19 cellular contexts compared by ENCODE assay signal in the genomic region with DNA sequence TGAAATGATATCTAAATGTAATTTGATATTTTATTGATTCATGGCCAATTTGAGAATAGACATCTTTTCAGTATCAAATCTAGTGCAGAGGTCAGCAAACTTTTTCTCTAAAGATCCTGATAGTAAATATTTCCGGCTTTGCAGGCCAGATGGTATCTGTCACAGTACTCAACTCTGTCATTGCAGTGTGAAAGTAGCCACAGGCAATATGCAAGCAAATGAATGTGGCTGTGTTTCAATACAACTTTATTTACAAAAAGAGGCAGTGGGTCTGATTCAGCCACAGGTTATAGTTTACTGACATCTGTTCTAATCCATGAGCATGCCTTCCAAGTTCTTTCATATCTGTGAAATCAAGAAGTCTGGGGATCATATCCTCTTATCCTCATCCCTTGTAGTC.
DNase-seq lines count a peak whose midpoint lies in the region; ATAC-seq and TF ChIP-seq lines count a peak whose summit lies in the region.
"Had no signal": no experiment of that assay in that cellular context is flagged by ENCODE, and none has a peak within 500 bp of the region (broad histone marks: within the 10 kb centered on the region; RNA-seq: fewer than 3 reads in every experiment).

No MANE protein-coding gene starts in this region.

- intact Hi-C loops in PC-3 (cut with micrococcal nuclease) (no loop called here), A673 (cut with micrococcal nuclease; ENCODE audit: unreplicated experiment) (no loop called here)
- intact Hi-C loops in naive thymus-derived CD4-positive, alpha-beta T cell (cut with micrococcal nuclease), result no loop called here

- H3K27me3 Mint-ChIP-seq in osteocyte (ENCODE audit: unreplicated experiment), result no peaks in the 10 kb centered on the region
- H3K27me3 Mint-ChIP-seq in naive thymus-derived CD4-positive, alpha-beta T cell, result peaks cover 4 to 39% (median 20%) of the 10 kb centered on the region in 5 donors

- H3K36me3 ChIP-seq in PC-3 (ENCODE audit: low read depth, low read length) (no peaks in the 10 kb centered on the region), A673 (ENCODE audit: insufficient read depth, low read length, poor library complexity, severe bottlenecking) (no peaks in the 10 kb centered on the region)
- H3K36me3 ChIP-seq in naive thymus-derived CD4-positive, alpha-beta T cell (ENCODE audit: control insufficient read depth in 2 of 3, insufficient read depth in 3 of 3, low read length in 3 of 3), result no peaks in the 10 kb centered on the region
- H3K36me3 ChIP-seq: BLaER1 had no signal

- H3K4me1 ChIP-seq in PC-3 (ENCODE audit: insufficient read depth, low read length) (peaks cover 9% of the 10 kb centered on the region; the same call in 1 of the 2 replicates), A673 (ENCODE audit: insufficient read depth, low read length, poor library complexity, severe bottlenecking) (no peaks in the 10 kb centered on the region)
- H3K4me1 ChIP-seq in naive thymus-derived CD4-positive, alpha-beta T cell (ENCODE audit: control insufficient read depth in 2 of 2, insufficient read depth in 2 of 2, low read length in 2 of 2), result no peaks in the 10 kb centered on the region
- H3K4me1 ChIP-seq: A549, BLaER1 had no signal

- no peaks in the 10 kb centered on the region for H3K79me2 ChIP-seq in PC-3 (ENCODE audit: low read length)

- no peaks in the 10 kb centered on the region for H3F3A ChIP-seq in PC-3 (ENCODE audit: low read length, unreplicated experiment)

- BruUV-seq in PC-3 (replicated peaks; lab: Mats Ljungman, UMichigan), result no TSS peak
- BruUV-seq in A673 (replicated peaks; lab: Mats Ljungman, UMichigan), result no TSS peak

- DNase-seq in GM12865 (ENCODE audit: low read depth), result peak; percentile 80
- DNase-seq in PC-3, result peak; percentile 6
- peak; percentile 3 for DNase-seq in foreskin melanocyte
- DNase-seq in osteocyte (ENCODE audit: extremely low spot score, unreplicated experiment), result peak; percentile 17
- DNase-seq in naive thymus-derived CD4-positive, alpha-beta T cell, result no peak
- no peak for DNase-seq in A673 (ENCODE audit: low spot score)
- no peak for DNase-seq in activated CD4-positive, CD25-positive, alpha-beta regulatory T cell treated with anti-CD3 and anti-CD28 coated beads, Interleukin-2, amount 50 U/mL, for 72 hours
- DNase-seq: CD4-positive, alpha-beta memory T cell; DMS153; DMS79; GDM1; H9; KBM-7 had no signal

- no peaks in the 10 kb centered on the region for H3K9me3 ChIP-seq in PC-3 (ENCODE audit: low read length)
- no peaks in the 10 kb centered on the region for H3K9me3 ChIP-seq in naive thymus-derived CD4-positive, alpha-beta T cell (ENCODE audit: control insufficient read depth in 2 of 3, low read length in 3 of 3)
- no peaks in the 10 kb centered on the region for H3K9me3 ChIP-seq in A673 (ENCODE audit: low read depth, low read length, poor library complexity, severe bottlenecking)
- H3K9me3 ChIP-seq: A549 had no signal

- H3K4me1 Mint-ChIP-seq in osteocyte (ENCODE audit: unreplicated experiment), result no peaks in the 10 kb centered on the region
- H3K4me1 Mint-ChIP-seq in naive thymus-derived CD4-positive, alpha-beta T cell, result no peaks in the 10 kb centered on the region
- H3K4me1 Mint-ChIP-seq: CD14-positive monocyte; CD4-positive, alpha-beta memory T cell; IgD-negative memory B cell had no signal

- POLR2A ChIA-PET in PC-3 (lab: Charles Lee; ENCODE audit: unreplicated experiment), result no interaction called here
- POLR2A ChIA-PET in naive thymus-derived CD4-positive, alpha-beta T cell (lab: Charles Lee), result no interaction called here
- POLR2A ChIA-PET in A673 (lab: Charles Lee; ENCODE audit: low non-redundant PET), result no interaction called here

- CTCF ChIA-PET in PC-3 (lab: Charles Lee), result no interaction called here
- CTCF ChIA-PET in naive thymus-derived CD4-positive, alpha-beta T cell (lab: Charles Lee), result no interaction called here
- CTCF ChIA-PET in A673 (lab: Charles Lee), result no interaction called here

- H4K20me1 ChIP-seq in PC-3 (ENCODE audit: low read length), result no peaks in the 10 kb centered on the region
- H4K20me1 ChIP-seq: BLaER1 had no signal

- H3K36me3 Mint-ChIP-seq in osteocyte (ENCODE audit: unreplicated experiment), result no peaks in the 10 kb centered on the region
- H3K36me3 Mint-ChIP-seq in naive thymus-derived CD4-positive, alpha-beta T cell, result peaks cover 0 to 3% (median 0%) of the 10 kb centered on the region in 5 donors
- H3K36me3 Mint-ChIP-seq: CD14-positive monocyte, IgD-negative memory B cell had no signal

- H3K9me2 ChIP-seq in PC-3 (replicated peaks; ENCODE audit: low read length), result no peaks in the 10 kb centered on the region

- no peak overlapping the region for H3K4me3 Mint-ChIP-seq in osteocyte (ENCODE audit: unreplicated experiment)
- no peak overlapping the region for H3K4me3 Mint-ChIP-seq in naive thymus-derived CD4-positive, alpha-beta T cell
- H3K4me3 Mint-ChIP-seq: CD14-positive monocyte; CD4-positive, alpha-beta memory T cell; H9; IgD-negative memory B cell had no signal

- no peak overlapping the region for H3K27ac Mint-ChIP-seq in osteocyte (ENCODE audit: unreplicated experiment)
- H3K27ac Mint-ChIP-seq in naive thymus-derived CD4-positive, alpha-beta T cell, result no peak overlapping the region
- H3K27ac Mint-ChIP-seq: CD14-positive monocyte; CD4-positive, alpha-beta memory T cell; H9; IgD-negative memory B cell had no signal

- H3K9ac ChIP-seq in PC-3 (ENCODE audit: low read length), result no peak overlapping the region
- H3K9ac ChIP-seq: BLaER1 had no signal

- no peak overlapping the region for H2AFZ ChIP-seq in PC-3 (ENCODE audit: low read length)

- H3K4me2 ChIP-seq in PC-3 (ENCODE audit: low read length), result no peak overlapping the region
- H3K4me2 ChIP-seq: BLaER1 had no signal

- no peak for TF ChIP-seq CTCF in GM12865 (IDR thresholded peaks at IDR 0.05; ENCODE audit: insufficient read depth, low read depth, low read length, missing control alignments)
- no peak for TF ChIP-seq CTCF in PC-3 (conservative IDR thresholded peaks at IDR 0.05; ENCODE audit: low read depth, low read length)
- no peak for TF ChIP-seq CTCF in osteocyte (IDR thresholded peaks at IDR 0.05)
- TF ChIP-seq CTCF in A673 (conservative IDR thresholded peaks at IDR 0.05; ENCODE audit: low read depth, low read length), result no peak

- no peak overlapping the region for H3K4me3 ChIP-seq in GM12865 (ENCODE audit: low read depth, low read length)
- no peak overlapping the region for H3K4me3 ChIP-seq in PC-3 (ENCODE audit: low read length)
- H3K4me3 ChIP-seq in naive thymus-derived CD4-positive, alpha-beta T cell (ENCODE audit: low read length), result no peak overlapping the region
- no peak overlapping the region for H3K4me3 ChIP-seq in A673 (ENCODE audit: low read depth, low read length, poor library complexity, severe bottlenecking)
- H3K4me3 ChIP-seq: A549, BLaER1 had no signal

- H3K27ac ChIP-seq in PC-3 (ENCODE audit: low read length) (no peak overlapping the region), A673 (ENCODE audit: low read depth, low read length, poor library complexity, severe bottlenecking) (no peak overlapping the region)
- H3K27ac ChIP-seq in naive thymus-derived CD4-positive, alpha-beta T cell (ENCODE audit: low read depth, low read length), result no peak overlapping the region
- H3K27ac ChIP-seq: 22Rv1, A549, BLaER1 had no signal

- H3K9me3 Mint-ChIP-seq in osteocyte (ENCODE audit: unreplicated experiment), result peaks cover 37% of the 10 kb centered on the region
- H3K9me3 Mint-ChIP-seq in naive thymus-derived CD4-positive, alpha-beta T cell, result peaks cover 0 to 3% (median 0%) of the 10 kb centered on the region in 11 donors

- no peak for ATAC-seq in PC-3
- ATAC-seq in naive thymus-derived CD4-positive, alpha-beta T cell, result no peak
- ATAC-seq: A549, HepG2 had no signal

- H3K27me3 ChIP-seq in PC-3 (ENCODE audit: low read length), result peaks cover 15% of the 10 kb centered on the region; the same call in 1 of the 2 replicates
- H3K27me3 ChIP-seq in naive thymus-derived CD4-positive, alpha-beta T cell (ENCODE audit: control insufficient read depth in 2 of 2, insufficient read depth in 2 of 2, low read length in 2 of 2), result no peaks in the 10 kb centered on the region
- H3K27me3 ChIP-seq in A673 (replicated peaks; ENCODE audit: insufficient read depth, low read depth, low read length, poor library complexity), result no peaks in the 10 kb centered on the region
- H3K27me3 ChIP-seq: BLaER1 had no signal

Comparison
In these comparisons a context has a peak if more than half of its experiments do, and no peak if none do; other contexts are left out.
1. DNase-seq: peak in GM12865 (single experiment), PC-3 (single experiment), foreskin melanocyte (single experiment) and osteocyte (single experiment); none in naive thymus-derived CD4-positive, alpha-beta T cell (0 of 9), A673 (single experiment) and activated CD4-positive, CD25-positive, alpha-beta regulatory T cell treated with anti-CD3 and anti-CD28 coated beads, Interleukin-2, amount 50 U/mL, for 72 hours (single experiment).